Comparison of ENCODE assay signal across 17 cellular contexts in the genomic region with DNA sequence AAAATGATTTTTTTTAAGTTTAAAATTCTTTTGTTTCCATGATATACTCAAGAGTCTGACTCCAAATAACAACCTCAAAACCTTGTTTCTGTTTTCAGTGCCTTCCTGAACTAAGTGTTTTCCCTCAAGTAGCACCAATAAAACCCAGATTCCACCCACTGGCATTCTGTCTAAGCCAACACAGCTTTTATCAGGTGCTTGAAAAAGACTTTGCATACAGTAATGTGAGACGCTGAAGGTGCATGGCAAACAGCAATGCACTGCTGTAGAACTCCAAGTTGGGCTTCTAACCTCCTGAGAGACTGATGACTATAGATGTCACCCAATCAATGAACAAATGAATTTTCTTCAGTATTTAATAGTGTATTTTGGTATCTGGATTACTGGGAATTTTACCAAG.
DNase-seq lines count a peak whose midpoint lies in the region; ATAC-seq, FAIRE-seq and TF ChIP-seq lines count a peak whose summit lies in the region.
"Had no signal": no experiment of that assay in that cellular context is flagged by ENCODE, and none has a peak within 500 bp of the region (broad histone marks: within the 10 kb centered on the region; RNA-seq: fewer than 3 reads in every experiment).

No MANE protein-coding gene starts in this region.

- in situ Hi-C loops in HAP-1 (cut with MboI; ENCODE audit: low sequenced_read_pairs): no loop called here

- TF ChIP-seq CTCF in keratinocyte (optimal IDR thresholded peaks at IDR 0.05 in 1 of 3, IDR thresholded peaks at IDR 0.05 in 1 of 3, conservative IDR thresholded peaks at IDR 0.05 in 1 of 3; ENCODE audit: extremely low read depth in 1 of 3, insufficient read depth in 2 of 3, low read length in 3 of 3): no peak

- H4K20me1 ChIP-seq in keratinocyte (ENCODE audit: control insufficient read depth, extremely low read depth, insufficient read depth, low read length): no peaks in the 10 kb centered on the region

- no peak overlapping the region for H3K4me3 ChIP-seq in ACC112 (ENCODE audit: low read depth, low read length)
- no peak overlapping the region for H3K4me3 ChIP-seq in keratinocyte (ENCODE audit: control insufficient read depth in 2 of 3, extremely low read depth in 1 of 3, insufficient read depth in 2 of 3, low read depth in 1 of 3, low read length in 3 of 3)
- no peak overlapping the region for H3K4me3 ChIP-seq in HAP-1
- H3K4me3 ChIP-seq: dorsolateral prefrontal cortex, right lobe of liver had no signal

- dilution Hi-C loops in keratinocyte (cut with MboI; ENCODE audit: extremely low pct_ligation_motif_present, low sequenced_read_pairs): no loop called here

- FAIRE-seq in keratinocyte (lab: Jason Lieb, UNC): peak; percentile 5

- DNase-seq in NCI-H1105 (lab: John Stamatoyannopoulos, UW) (peak; percentile 39), NCI-H345 treated with DMSO at 0.1 percent for 48 hours (lab: John Stamatoyannopoulos, UW; ENCODE audit: unreplicated experiment) (peak; percentile 10), keratinocyte (ENCODE audit: low read depth, low spot score) (no peak), SKM-1 treated with dmso at 0.1 percent for 144 hours (lab: John Stamatoyannopoulos, UW; ENCODE audit: unreplicated experiment) (no peak), HAP-1 (ENCODE audit: low spot score in 2 of 2) (no peak)
- DNase-seq: activated CD4-positive, alpha-beta T cell treated with anti-CD3 and anti-CD28 coated beads for 1 hour; CD4-positive, alpha-beta memory T cell; dorsolateral prefrontal cortex; EL; H7; NCI-H446; PC-3; right lobe of liver had no signal

- peaks cover 83% of the 10 kb centered on the region for H3K4me1 ChIP-seq in ACC112 (ENCODE audit: control insufficient read depth, insufficient read depth, low read length, unreplicated experiment)
- H3K4me1 ChIP-seq in keratinocyte (ENCODE audit: control insufficient read depth, extremely low read depth, insufficient read depth, low read length): peaks cover 43% of the 10 kb centered on the region
- H3K4me1 ChIP-seq in HAP-1: peaks cover 17% of the 10 kb centered on the region

- no peak overlapping the region for H3K4me2 ChIP-seq in keratinocyte (ENCODE audit: control insufficient read depth, extremely low read depth, insufficient read depth, low read depth, low read length)

- peaks cover 55% of the 10 kb centered on the region for H3K79me2 ChIP-seq in ACC112 (ENCODE audit: control insufficient read depth, insufficient read depth, low read length, unreplicated experiment)
- peaks cover 29% of the 10 kb centered on the region for H3K79me2 ChIP-seq in keratinocyte (ENCODE audit: control insufficient read depth, insufficient read depth, low read length)

- no peaks in the 10 kb centered on the region for H3K9me1 ChIP-seq in keratinocyte (ENCODE audit: control insufficient read depth, extremely low read depth, insufficient read depth, low read length)

- H3K9me3 ChIP-seq in keratinocyte (ENCODE audit: control insufficient read depth, low read depth, low read length) (no peaks in the 10 kb centered on the region), HAP-1 (no peaks in the 10 kb centered on the region)
- H3K9me3 ChIP-seq: right lobe of liver had no signal

- H3K27me3 ChIP-seq in ACC112 (ENCODE audit: insufficient read depth, low read length): no peaks in the 10 kb centered on the region
- no peaks in the 10 kb centered on the region for H3K27me3 ChIP-seq in keratinocyte (ENCODE audit: control insufficient read depth, extremely low read depth, insufficient read depth, low read length)
- H3K27me3 ChIP-seq in HAP-1 (ENCODE audit: low read depth): no peaks in the 10 kb centered on the region
- H3K27me3 ChIP-seq: dorsolateral prefrontal cortex, right lobe of liver had no signal

- H2AFZ ChIP-seq in ACC112 (ENCODE audit: low read length, unreplicated experiment) (no peak overlapping the region), keratinocyte (ENCODE audit: control insufficient read depth, low read length) (no peak overlapping the region)

- H3K9ac ChIP-seq in keratinocyte (ENCODE audit: control insufficient read depth, extremely low read depth, insufficient read depth, low read length): no peak overlapping the region

- H3K36me3 ChIP-seq in ACC112 (ENCODE audit: insufficient read depth, low read length) (no peaks in the 10 kb centered on the region), keratinocyte (ENCODE audit: control insufficient read depth in 2 of 2, extremely low read depth in 1 of 2, insufficient read depth in 2 of 2, low read length in 2 of 2) (no peaks in the 10 kb centered on the region), HAP-1 (replicated peaks) (no peaks in the 10 kb centered on the region)
- H3K36me3 ChIP-seq: right lobe of liver had no signal

- ATAC-seq in GM18519 (IDR thresholded peaks at IDR 0.05; ENCODE audit: low FRiP score, unreplicated experiment) (no peak), HG03095 (IDR thresholded peaks at IDR 0.05; ENCODE audit: unreplicated experiment) (no peak)
- ATAC-seq: esophagus mucosa, PC-3, right lobe of liver had no signal

- H3K27ac ChIP-seq in ACC112 (ENCODE audit: low read depth, low read length): peak overlapping the region; percentile 31
- H3K27ac ChIP-seq in keratinocyte (ENCODE audit: control insufficient read depth, insufficient read depth, low read length): no peak overlapping the region
- H3K27ac ChIP-seq: dorsolateral prefrontal cortex, right lobe of liver had no signal

Comparison
In these comparisons a context has a peak if more than half of its experiments do, and no peak if none do; other contexts are left out.
1. DNase-seq: peak in NCI-H1105 (single experiment) and NCI-H345 treated with DMSO at 0.1 percent for 48 hours (single experiment); none in keratinocyte (single experiment), SKM-1 treated with dmso at 0.1 percent for 144 hours (single experiment) and HAP-1 (0 of 2).